Comparison of ENCODE assay signal across 15 cellular contexts in genomic region chr2:102698369-102699111, GRCh38.
DNase-seq lines count a peak whose midpoint lies in the region; ATAC-seq and TF ChIP-seq lines count a peak whose summit lies in the region.
"Had no signal": no experiment of that assay in that cellular context is flagged by ENCODE, and none has a peak within 500 bp of the region (broad histone marks: within the 10 kb centered on the region; RNA-seq: fewer than 3 reads in every experiment).

No MANE protein-coding gene starts in this region.

- intact Hi-C loops in A673 (cut with micrococcal nuclease; ENCODE audit: unreplicated experiment) = no loop called here

- no peak overlapping the region for H3K4me2 ChIP-seq in GM23248 (ENCODE audit: unreplicated experiment)
- H3K4me2 ChIP-seq in hepatocyte = no peak overlapping the region

- H4K20me1 ChIP-seq in GM23248 (ENCODE audit: insufficient read depth) (no peaks in the 10 kb centered on the region), hepatocyte (ENCODE audit: insufficient read depth, poor library complexity, severe bottlenecking) (no peaks in the 10 kb centered on the region)

- H3K4me1 ChIP-seq in A673 (ENCODE audit: insufficient read depth, low read length, poor library complexity, severe bottlenecking) = no peaks in the 10 kb centered on the region
- H3K4me1 ChIP-seq in GM23248 (ENCODE audit: insufficient read depth) = no peaks in the 10 kb centered on the region
- no peaks in the 10 kb centered on the region for H3K4me1 ChIP-seq in hepatocyte (ENCODE audit: insufficient read depth)
- H3K4me1 ChIP-seq: gastrocnemius medialis, pancreas, suprapubic skin had no signal

- no peak overlapping the region for H3K27ac Mint-ChIP-seq in T-helper 17 cell
- H3K27ac Mint-ChIP-seq: activated CD4-positive, alpha-beta memory T cell treated with anti-CD3 and anti-CD28 coated beads, Interleukin-2, amount 10 ng/mL, durations not matched to agents 7 days and 5 days; brain had no signal

- H3K36me3 Mint-ChIP-seq in T-helper 17 cell (ENCODE audit: low read depth) = no peaks in the 10 kb centered on the region
- H3K36me3 Mint-ChIP-seq: brain had no signal

- ATAC-seq in GM21423 (IDR thresholded peaks at IDR 0.05; ENCODE audit: unreplicated experiment) = no peak
- no peak for ATAC-seq in HG03025 (IDR thresholded peaks at IDR 0.05; ENCODE audit: low FRiP score, unreplicated experiment)
- no peak for ATAC-seq in T-helper 17 cell
- ATAC-seq: gastrocnemius medialis, pancreas had no signal

- H3K79me2 ChIP-seq in GM23248 (ENCODE audit: insufficient read depth) (no peaks in the 10 kb centered on the region), hepatocyte (no peaks in the 10 kb centered on the region)

- H2AFZ ChIP-seq in GM23248 (no peak overlapping the region), hepatocyte (no peak overlapping the region)

- in situ Hi-C loops in GM23248 (cut with MboI) = no loop called here

- H3F3A ChIP-seq in GM23248 (ENCODE audit: insufficient read depth) = no peaks in the 10 kb centered on the region

- H3K4me3 Mint-ChIP-seq in T-helper 17 cell = no peak overlapping the region
- H3K4me3 Mint-ChIP-seq: activated CD4-positive, alpha-beta memory T cell treated with anti-CD3 and anti-CD28 coated beads, Interleukin-2, amount 10 ng/mL, durations not matched to agents 7 days and 5 days; brain had no signal

- CTCF ChIA-PET in A673 (lab: Charles Lee) = no interaction called here

- POLR2A ChIA-PET in A673 (lab: Charles Lee; ENCODE audit: low non-redundant PET) = no interaction called here

- TF ChIP-seq CTCF in A673 (conservative IDR thresholded peaks at IDR 0.05; ENCODE audit: low read depth, low read length) = no peak
- TF ChIP-seq CTCF in hepatocyte (IDR thresholded peaks at IDR 0.05; ENCODE audit: poor library complexity) = no peak

- BruUV-seq in A673 (replicated peaks; lab: Mats Ljungman, UMichigan) = no TSS peak

- H3K27ac ChIP-seq in A673 (ENCODE audit: low read depth, low read length, poor library complexity, severe bottlenecking) = no peak overlapping the region
- no peak overlapping the region for H3K27ac ChIP-seq in GM23248
- peak overlapping the region; percentile 53 for H3K27ac ChIP-seq in hepatocyte
- H3K27ac ChIP-seq: gastrocnemius medialis, pancreas, suprapubic skin had no signal

- no peaks in the 10 kb centered on the region for H3K9me2 ChIP-seq in GM23248 (ENCODE audit: insufficient read depth)
- H3K9me2 ChIP-seq in hepatocyte (replicated peaks; ENCODE audit: insufficient read depth) = no peaks in the 10 kb centered on the region

- no peak overlapping the region for H3K9ac ChIP-seq in GM23248

- H3K27me3 ChIP-seq in A673 (replicated peaks; ENCODE audit: insufficient read depth, low read depth, low read length, poor library complexity) (no peaks in the 10 kb centered on the region), GM23248 (replicated peaks; ENCODE audit: insufficient read depth) (peaks cover 26% of the 10 kb centered on the region; the same call in 1 of the 2 replicates), hepatocyte (no peaks in the 10 kb centered on the region)
- H3K27me3 ChIP-seq: gastrocnemius medialis, pancreas had no signal

- H3K4me3 ChIP-seq in A673 (ENCODE audit: low read depth, low read length, poor library complexity, severe bottlenecking) (no peak overlapping the region), GM23248 (no peak overlapping the region), hepatocyte (no peak overlapping the region)
- H3K4me3 ChIP-seq: gastrocnemius medialis, pancreas, suprapubic skin had no signal

- H3K36me3 ChIP-seq in A673 (ENCODE audit: insufficient read depth, low read length, poor library complexity, severe bottlenecking) (no peaks in the 10 kb centered on the region), GM23248 (ENCODE audit: low read depth) (no peaks in the 10 kb centered on the region), hepatocyte (replicated peaks; ENCODE audit: insufficient read depth, low read depth) (no peaks in the 10 kb centered on the region)
- H3K36me3 ChIP-seq: gastrocnemius medialis, pancreas, suprapubic skin had no signal

- DNase-seq in A673 (ENCODE audit: low spot score) (peak; percentile 2), GM23248 (peak; percentile 8), RPMI7951 (ENCODE audit: low read depth) (peak; percentile 33), hepatocyte (ENCODE audit: low spot score) (peak; percentile 72), T-helper 17 cell (no peak), DMS114 treated with DMSO at 0.1 percent for 48 hours (lab: John Stamatoyannopoulos, UW; ENCODE audit: unreplicated experiment) (no peak)
- DNase-seq: activated CD4-positive, alpha-beta memory T cell treated with anti-CD3 and anti-CD28 coated beads, Interleukin-2, amount 10 ng/mL, durations not matched to agents 7 days and 5 days; activated gamma-delta T cell; gastrocnemius medialis; NCI-H774; pancreas had no signal

- no peaks in the 10 kb centered on the region for H3K4me1 Mint-ChIP-seq in T-helper 17 cell
- H3K4me1 Mint-ChIP-seq: activated CD4-positive, alpha-beta memory T cell treated with anti-CD3 and anti-CD28 coated beads, Interleukin-2, amount 10 ng/mL, durations not matched to agents 7 days and 5 days; brain had no signal

- WGBS in GM23248 (ENCODE audit: low coverage in 1 of 2, low lambda C conversion rate in 2 of 2, missing lambda C conversion rate in 2 of 2), 2 experiments = 61 to 63% methylated on average over 6 of the region's 6 CpGs
- WGBS in hepatocyte (ENCODE audit: low lambda C conversion rate, missing lambda C conversion rate) = 90% methylated on average over 6 of the region's 6 CpGs

- no peaks in the 10 kb centered on the region for H3K9me3 ChIP-seq in A673 (ENCODE audit: low read depth, low read length, poor library complexity, severe bottlenecking)
- H3K9me3 ChIP-seq in GM23248 (ENCODE audit: low read depth) = no peaks in the 10 kb centered on the region
- no peaks in the 10 kb centered on the region for H3K9me3 ChIP-seq in hepatocyte (ENCODE audit: low read depth)
- H3K9me3 ChIP-seq in T-helper 17 cell (ENCODE audit: control insufficient read depth, low read length, poor library complexity, severe bottlenecking) = no peaks in the 10 kb centered on the region
- H3K9me3 ChIP-seq: gastrocnemius medialis, pancreas, suprapubic skin had no signal

- H3K27me3 Mint-ChIP-seq in T-helper 17 cell = peaks cover 13% of the 10 kb centered on the region
- H3K27me3 Mint-ChIP-seq: brain had no signal

Comparison
In these comparisons a context has a peak if more than half of its experiments do, and no peak if none do; other contexts are left out.
1. DNase-seq: peak in A673 (single experiment), GM23248 (single experiment), RPMI7951 (single experiment) and hepatocyte (single experiment); none in T-helper 17 cell (0 of 3) and DMS114 treated with DMSO at 0.1 percent for 48 hours (single experiment).